1 cellular context compared by ENCODE assay signal in the genomic region with DNA sequence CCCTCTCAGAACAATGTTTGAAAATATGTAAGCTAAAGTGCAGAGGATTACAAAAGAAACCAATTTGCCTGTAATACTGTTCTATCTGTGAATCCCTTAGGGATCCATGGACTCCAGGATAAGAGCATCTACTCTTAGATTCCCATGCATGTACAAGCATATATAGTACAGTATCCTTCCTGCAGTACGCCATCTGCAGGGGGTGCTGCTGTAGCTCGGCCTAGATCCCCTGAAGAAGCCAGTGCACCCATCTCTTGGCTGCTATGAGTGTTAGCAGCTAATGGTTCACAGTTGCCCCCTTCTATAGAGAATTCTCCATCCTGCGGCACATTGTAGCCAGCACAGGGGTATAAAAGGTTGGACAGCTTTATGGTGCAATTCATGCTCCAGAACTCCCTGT.
TF ChIP-seq lines count a peak whose summit lies in the region.

No MANE protein-coding gene starts in this region.

TF ChIP-seq in H1, 55 proteins besides CTCF, POLR2A, EP300 and RAD21:
- TF ChIP-seq MAFK (IDR thresholded peaks at IDR 0.05; ENCODE audit: low read depth, low read length), result no peak
- TF ChIP-seq RNF2 (IDR thresholded peaks at IDR 0.05; ENCODE audit: borderline replicate concordance, low read depth, low read length, missing control alignments, poor library complexity, severe bottlenecking), result no peak
- TF ChIP-seq, protein P1, sequence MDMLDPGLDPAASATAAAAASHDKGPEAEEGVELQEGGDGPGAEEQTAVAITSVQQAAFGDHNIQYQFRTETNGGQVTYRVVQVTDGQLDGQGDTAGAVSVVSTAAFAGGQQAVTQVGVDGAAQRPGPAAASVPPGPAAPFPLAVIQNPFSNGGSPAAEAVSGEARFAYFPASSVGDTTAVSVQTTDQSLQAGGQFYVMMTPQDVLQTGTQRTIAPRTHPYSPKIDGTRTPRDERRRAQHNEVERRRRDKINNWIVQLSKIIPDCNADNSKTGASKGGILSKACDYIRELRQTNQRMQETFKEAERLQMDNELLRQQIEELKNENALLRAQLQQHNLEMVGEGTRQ (IDR thresholded peaks at IDR 0.05; ENCODE audit: low read length), result no peak
- no peak for TF ChIP-seq RFX5 (IDR thresholded peaks at IDR 0.05; ENCODE audit: borderline replicate concordance, low read depth, low read length)
- TF ChIP-seq TBP (IDR thresholded peaks at IDR 0.05; ENCODE audit: low read depth, low read length), result no peak
- TF ChIP-seq YY1 (IDR thresholded peaks at IDR 0.05; ENCODE audit: low read depth, low read length), result no peak
- no peak for TF ChIP-seq CTBP2 (IDR thresholded peaks at IDR 0.05; ENCODE audit: borderline replicate concordance, insufficient read depth, insufficient read length, low read length)
